Comparison of ENCODE assay signal across 1 cellular context in genomic region chr11:73376168-73376802, GRCh38.
TF ChIP-seq lines count a peak whose summit lies in the region.

Gene RELT, plus strand, starts transcription at chr11:73376399. Its CDS starts 12,738 bp downstream, at chr11:73389137.

TF ChIP-seq in HepG2, 621 proteins besides CTCF, POLR2A, EP300 and RAD21 (continued from another document and continues in another):
- no peak for TF ChIP-seq AKNA (CRISPR knock-in tag; IDR thresholded peaks at IDR 0.05; ENCODE audit: borderline replicate concordance)
- TF ChIP-seq ZNF577 (CRISPR knock-in tag; IDR thresholded peaks at IDR 0.05; ENCODE audit: borderline replicate concordance, low read depth): no peak
- TF ChIP-seq RXRB (CRISPR knock-in tag; IDR thresholded peaks at IDR 0.05; ENCODE audit: borderline replicate concordance): no peak
- no peak for TF ChIP-seq NFATC3 (CRISPR knock-in tag; IDR thresholded peaks at IDR 0.05)
- TF ChIP-seq KMT2B (CRISPR knock-in tag; IDR thresholded peaks at IDR 0.05): peak; percentile 26; the same call in 1 of the 2 replicates
- no peak for TF ChIP-seq NFYC (CRISPR knock-in tag; IDR thresholded peaks at IDR 0.05)
- no peak for TF ChIP-seq ISL2 (CRISPR knock-in tag; IDR thresholded peaks at IDR 0.05)
- 0 out of 2 replicates have a peak, but pooled peaks have one; percentile 36 for TF ChIP-seq ZNF891 (CRISPR knock-in tag; IDR thresholded peaks at IDR 0.05)
- no peak for TF ChIP-seq CREM (IDR thresholded peaks at IDR 0.05)
- TF ChIP-seq CREM (CRISPR knock-in tag; IDR thresholded peaks at IDR 0.05): no peak
- no peak for TF ChIP-seq FOXK1 (CRISPR knock-in tag; IDR thresholded peaks at IDR 0.05; ENCODE audit: borderline replicate concordance, low read depth)
- TF ChIP-seq MED1 (CRISPR knock-in tag; IDR thresholded peaks at IDR 0.05): no peak
- no peak for TF ChIP-seq TOPORS (CRISPR knock-in tag; IDR thresholded peaks at IDR 0.05)
- no peak for TF ChIP-seq ZC3H4 (CRISPR knock-in tag; IDR thresholded peaks at IDR 0.05; ENCODE audit: borderline replicate concordance)
- no peak for TF ChIP-seq BORCS8-MEF2B (CRISPR knock-in tag; IDR thresholded peaks at IDR 0.05)
- no peak for TF ChIP-seq ZNF770 (CRISPR knock-in tag; IDR thresholded peaks at IDR 0.05)
- TF ChIP-seq RFXAP (CRISPR knock-in tag; IDR thresholded peaks at IDR 0.05; ENCODE audit: borderline replicate concordance): no peak; the same call in 1 of the 2 replicates
- TF ChIP-seq ZNF597 (CRISPR knock-in tag; IDR thresholded peaks at IDR 0.05): no peak
- TF ChIP-seq ZNF639 (CRISPR knock-in tag; conservative IDR thresholded peaks at IDR 0.05): peak; percentile 25; the same call in 1 of the 2 replicates
- TF ChIP-seq ATRX (CRISPR knock-in tag; IDR thresholded peaks at IDR 0.05; ENCODE audit: borderline replicate concordance): no peak
- TF ChIP-seq MBD4 (IDR thresholded peaks at IDR 0.05; ENCODE audit: borderline replicate concordance, low read length): no peak
- TF ChIP-seq ZNF564 (CRISPR knock-in tag; IDR thresholded peaks at IDR 0.05): peak; percentile 62; the same call in 1 of the 2 replicates
- TF ChIP-seq PTBP1 (IDR thresholded peaks at IDR 0.05; ENCODE audit: low read depth, low read length, poor library complexity, severe bottlenecking): no peak
- TF ChIP-seq ZNF205 (CRISPR knock-in tag; IDR thresholded peaks at IDR 0.05): no peak; the same call in 1 of the 2 replicates
- TF ChIP-seq CENPT (CRISPR knock-in tag; IDR thresholded peaks at IDR 0.05; ENCODE audit: low read depth): no peak
- TF ChIP-seq SAFB2 (CRISPR knock-in tag; IDR thresholded peaks at IDR 0.05; ENCODE audit: borderline replicate concordance, low read depth): no peak; the same call in 1 of the 2 replicates
- TF ChIP-seq UBTF (CRISPR knock-in tag; IDR thresholded peaks at IDR 0.05): peak; percentile 81; the same call in 1 of the 2 replicates
- no peak for TF ChIP-seq CENPX (CRISPR knock-in tag; IDR thresholded peaks at IDR 0.05)
- no peak for TF ChIP-seq ZMYM2 (CRISPR knock-in tag; IDR thresholded peaks at IDR 0.05)
- TF ChIP-seq GMEB2 (CRISPR knock-in tag; IDR thresholded peaks at IDR 0.05; ENCODE audit: low read depth): peak; percentile 53; the same call in 1 of the 2 replicates
- TF ChIP-seq ZBTB40 (IDR thresholded peaks at IDR 0.05): no peak
- no peak for TF ChIP-seq ZBTB40 (CRISPR knock-in tag; IDR thresholded peaks at IDR 0.05)
- no peak for TF ChIP-seq ZNF432 (CRISPR knock-in tag; IDR thresholded peaks at IDR 0.05; ENCODE audit: borderline replicate concordance)
